ENCODE assay signal across 17 cellular contexts in genomic region chr5:169569513-169569912, GRCh38. TPM values are rescaled to one million over a fixed set of nuclear protein-coding genes. Genes with fewer than 3 reads are reported as not detected.
DNase-seq lines count a peak whose midpoint lies in the region; ATAC-seq, FAIRE-seq and TF ChIP-seq lines count a peak whose summit lies in the region.
"Had no signal": no experiment of that assay in that cellular context is flagged by ENCODE, and none has a peak within 500 bp of the region (broad histone marks: within the 10 kb centered on the region; RNA-seq: fewer than 3 reads in every experiment).

No MANE protein-coding gene starts in this region.

- POLR2A ChIA-PET in H1 (lab: Charles Lee; ENCODE audit: partially characterized antibody) (interaction anchor here (1.9 kb wide), 1 partner anchor 14 kb away, joined by 8 read pairs; the partner anchor contains the start of gene SPDL1), RWPE1 (lab: Yijun Ruan, JAX; ENCODE audit: low non-redundant PET) (no interaction called here), GM10248 (lab: Yijun Ruan, JAX) (no interaction called here)

- no peaks in the 10 kb centered on the region for H3K79me2 ChIP-seq in H1 (ENCODE audit: control insufficient read depth in 1 of 2, insufficient read depth in 2 of 2, low read length in 2 of 2)

- H2BK20ac ChIP-seq in H1 (ENCODE audit: low read length), result no peak overlapping the region

- H3K4me3 Mint-ChIP-seq in activated naive CD8-positive, alpha-beta T cell treated with anti-CD3 and anti-CD28 coated beads, Interleukin-2, amount 50 U/mL, for 24 hours, result no peak overlapping the region
- H3K4me3 Mint-ChIP-seq in activated naive CD8-positive, alpha-beta T cell treated with anti-CD3 and anti-CD28 coated beads for 36 hours, result no peak overlapping the region
- H3K4me3 Mint-ChIP-seq: CD4-positive, CD25-positive, alpha-beta regulatory T cell had no signal

- H4K5ac ChIP-seq in H1 (ENCODE audit: insufficient read length, low read depth, low read length), result no peak overlapping the region

- H3K18ac ChIP-seq in H1 (ENCODE audit: extremely low read depth, low read length), result no peak overlapping the region

- H3K36me3 ChIP-seq in H1 (ENCODE audit: control insufficient read depth in 2 of 4, insufficient read depth in 4 of 4, low read length in 3 of 4), result no peaks in the 10 kb centered on the region
- H3K36me3 ChIP-seq: BLaER1 treated with 17β-estradiol and CSF1 and Interleukin-3, amounts not matched to agents 10 nM and 100 nM had no signal

- H3K4me1 ChIP-seq in H1 (replicated peaks in 1 of 4; ENCODE audit: control insufficient read depth in 3 of 4, insufficient read depth in 4 of 4, low read length in 3 of 4), result no peaks in the 10 kb centered on the region

- H3K9ac ChIP-seq in H1 (replicated peaks in 1 of 4; ENCODE audit: extremely low read depth in 1 of 4, low read depth in 3 of 4, low read length in 3 of 4), result no peak overlapping the region
- H3K9ac ChIP-seq: BLaER1 treated with 17β-estradiol and CSF1 and Interleukin-3, amounts not matched to agents 10 nM and 100 nM had no signal

- no peak overlapping the region for H2BK5ac ChIP-seq in H1 (ENCODE audit: low read depth, low read length)

- no peak overlapping the region for H3K14ac ChIP-seq in H1 (ENCODE audit: insufficient read length)

- no peak for DNase-seq in activated naive CD8-positive, alpha-beta T cell treated with anti-CD3 and anti-CD28 coated beads, Interleukin-2, amount 50 U/mL, for 24 hours
- DNase-seq in activated naive CD8-positive, alpha-beta T cell treated with anti-CD3 and anti-CD28 coated beads for 36 hours, result no peak
- DNase-seq in H1 (ENCODE audit: low read depth in 1 of 2, low spot score in 2 of 2), result no peak
- DNase-seq in RWPE1 (ENCODE audit: low spot score), result no peak
- no peak for DNase-seq in NCI-H2196 (lab: John Stamatoyannopoulos, UW; ENCODE audit: unreplicated experiment)
- DNase-seq in GM10248 (ENCODE audit: extremely low spot score), result no peak
- DNase-seq: ACHN; CD4-positive, CD25-positive, alpha-beta regulatory T cell; DMS53; GF-D8; IMR-90; KBM-7 had no signal

- FAIRE-seq in H1 (lab: Jason Lieb, UNC), result no peak
- FAIRE-seq: GM12891, H54 had no signal

- no peaks in the 10 kb centered on the region for H3K23me2 ChIP-seq in H1 (ENCODE audit: low read depth, low read length)

- TF ChIP-seq EP300 in H1 (IDR thresholded peaks at IDR 0.05; ENCODE audit: borderline replicate concordance in 1 of 2, low read depth in 2 of 2, low read length in 2 of 2), result no peak

- CTCF ChIA-PET in H1 (lab: Charles Lee; ENCODE audit: partially characterized antibody), result interaction anchor here (0.8 to 2.9 kb wide), 5 partner anchors 11 to 582 kb away, joined by 3 to 18 read pairs (median 3); no protein-coding TSS in a partner anchor
- CTCF ChIA-PET in RWPE1 (lab: Yijun Ruan, JAX), result interaction anchor here (0.5 to 1.2 kb wide), 2 partner anchors 11 to 452 kb away, joined by 3 to 4 read pairs; no protein-coding TSS in a partner anchor
- CTCF ChIA-PET in GM10248 (lab: Yijun Ruan, JAX), result interaction anchor here (3.3 to 5.9 kb wide), 2 partner anchors 11 to 13 kb away, joined by 12 to 42 read pairs; no protein-coding TSS in a partner anchor

- TF ChIP-seq POLR2A in H1 (IDR thresholded peaks at IDR 0.05; ENCODE audit: control extremely low read depth in 1 of 2, low read depth in 2 of 2, low read length in 2 of 2), result no peak

- TF ChIP-seq RAD21 in H1 (IDR thresholded peaks at IDR 0.05 in 1 of 2, conservative IDR thresholded peaks at IDR 0.05 in 1 of 2; ENCODE audit: low read depth in 2 of 2, low read length in 2 of 2), result no peak

- no peaks in the 10 kb centered on the region for H3K27me3 ChIP-seq in H1 (replicated peaks in 1 of 4; ENCODE audit: control insufficient read depth in 3 of 4, extremely low read depth in 1 of 4, insufficient read depth in 3 of 4, low read length in 3 of 4)
- H3K27me3 ChIP-seq: BLaER1 treated with 17β-estradiol and CSF1 and Interleukin-3, amounts not matched to agents 10 nM and 100 nM had no signal

- no peak overlapping the region for H2AFZ ChIP-seq in H1 (ENCODE audit: low read length)

- H3K36me3 Mint-ChIP-seq in activated naive CD8-positive, alpha-beta T cell treated with anti-CD3 and anti-CD28 coated beads, Interleukin-2, amount 50 U/mL, for 24 hours (ENCODE audit: low read depth), result no peaks in the 10 kb centered on the region
- no peaks in the 10 kb centered on the region for H3K36me3 Mint-ChIP-seq in activated naive CD8-positive, alpha-beta T cell treated with anti-CD3 and anti-CD28 coated beads for 36 hours
- H3K36me3 Mint-ChIP-seq: CD4-positive, CD25-positive, alpha-beta regulatory T cell had no signal

- no peaks in the 10 kb centered on the region for H3K9me3 ChIP-seq in H1 (ENCODE audit: insufficient read depth in 2 of 2, low read depth in 1 of 2, low read length in 1 of 2)

- no peaks in the 10 kb centered on the region for H3K4me1 Mint-ChIP-seq in activated naive CD8-positive, alpha-beta T cell treated with anti-CD3 and anti-CD28 coated beads, Interleukin-2, amount 50 U/mL, for 24 hours
- no peaks in the 10 kb centered on the region for H3K4me1 Mint-ChIP-seq in activated naive CD8-positive, alpha-beta T cell treated with anti-CD3 and anti-CD28 coated beads for 36 hours

- no peaks in the 10 kb centered on the region for H3K79me1 ChIP-seq in H1 (ENCODE audit: low read depth, low read length)

- H3K27me3 Mint-ChIP-seq in activated naive CD8-positive, alpha-beta T cell treated with anti-CD3 and anti-CD28 coated beads, Interleukin-2, amount 50 U/mL, for 24 hours, result peaks cover 33% of the 10 kb centered on the region
- peaks cover 31% of the 10 kb centered on the region for H3K27me3 Mint-ChIP-seq in activated naive CD8-positive, alpha-beta T cell treated with anti-CD3 and anti-CD28 coated beads for 36 hours

- H2BK15ac ChIP-seq in H1 (ENCODE audit: low read length), result no peak overlapping the region

- H3K27ac Mint-ChIP-seq in activated naive CD8-positive, alpha-beta T cell treated with anti-CD3 and anti-CD28 coated beads, Interleukin-2, amount 50 U/mL, for 24 hours, result no peak overlapping the region
- H3K27ac Mint-ChIP-seq in activated naive CD8-positive, alpha-beta T cell treated with anti-CD3 and anti-CD28 coated beads for 36 hours, result no peak overlapping the region
- H3K27ac Mint-ChIP-seq: CD4-positive, CD25-positive, alpha-beta regulatory T cell had no signal

- no peak overlapping the region for H3K4ac ChIP-seq in H1 (replicated peaks; ENCODE audit: insufficient read length, low read depth, low read length)

- H3K27ac ChIP-seq in H1 (ENCODE audit: low read depth, low read length) (no peak overlapping the region), RWPE1 (no peak overlapping the region)
- H3K27ac ChIP-seq: BLaER1 treated with 17β-estradiol and CSF1 and Interleukin-3, amounts not matched to agents 10 nM and 100 nM had no signal

- H3K9me3 Mint-ChIP-seq in activated naive CD8-positive, alpha-beta T cell treated with anti-CD3 and anti-CD28 coated beads, Interleukin-2, amount 50 U/mL, for 24 hours, result no peaks in the 10 kb centered on the region
- no peaks in the 10 kb centered on the region for H3K9me3 Mint-ChIP-seq in activated naive CD8-positive, alpha-beta T cell treated with anti-CD3 and anti-CD28 coated beads for 36 hours

- no peak overlapping the region for H3K56ac ChIP-seq in H1 (replicated peaks; ENCODE audit: insufficient read length, low read depth, low read length)

- H4K8ac ChIP-seq in H1 (ENCODE audit: extremely low read depth, insufficient read depth, low read length), result 0 out of 2 replicates have a peak overlapping the region, but pooled peaks have one; percentile 20

- no peak overlapping the region for H2AK5ac ChIP-seq in H1 (ENCODE audit: low read depth, low read length)

- 91% methylated on average over 3 of the region's 3 CpGs; no CpG with 5 or more reads in 1 of the 2 experiments for WGBS in H1 (ENCODE audit: extremely low coverage in 1 of 2, insufficient coverage in 1 of 2, insufficient read length in 1 of 2, insufficient replicate concordance in 2 of 2, low coverage in 1 of 2, low lambda C conversion rate in 2 of 2, missing lambda C conversion rate in 1 of 2), 2 experiments

- no peak overlapping the region for H3K4me2 ChIP-seq in H1 (ENCODE audit: insufficient read depth in 1 of 2, low read depth in 2 of 2, low read length in 2 of 2)
- H3K4me2 ChIP-seq: BLaER1 treated with 17β-estradiol and CSF1 and Interleukin-3, amounts not matched to agents 10 nM and 100 nM had no signal

- peak; percentile 65 for ATAC-seq in activated naive CD8-positive, alpha-beta T cell treated with anti-CD3 and anti-CD28 coated beads, Interleukin-2, amount 50 U/mL, for 24 hours
- ATAC-seq in HG03045 (IDR thresholded peaks at IDR 0.05; ENCODE audit: unreplicated experiment), result peak; percentile 64
- ATAC-seq: HCT116 had no signal

- no peak for TF ChIP-seq CTCF in H1 (IDR thresholded peaks at IDR 0.05; ENCODE audit: control extremely low read depth in 1 of 3, insufficient read depth in 1 of 3, low read depth in 1 of 3, low read length in 3 of 3)
- no peak for TF ChIP-seq CTCF in RWPE1 (conservative IDR thresholded peaks at IDR 0.05; ENCODE audit: low read depth)
- no peak for TF ChIP-seq CTCF in GM10248 (IDR thresholded peaks at IDR 0.05; ENCODE audit: control extremely low read depth, extremely low read depth, low read depth, missing control alignments)

- no peak overlapping the region for H4K91ac ChIP-seq in H1 (replicated peaks; ENCODE audit: insufficient read length, low read length)

- H4K20me1 ChIP-seq in H1 (replicated peaks in 1 of 2; ENCODE audit: control insufficient read depth in 1 of 2, insufficient read depth in 2 of 2, low read length in 2 of 2), result no peaks in the 10 kb centered on the region

- H3K23ac ChIP-seq in H1 (ENCODE audit: insufficient read length), result no peak overlapping the region

- H2BK12ac ChIP-seq in H1 (ENCODE audit: low read depth, low read length), result no peak overlapping the region

- no peak overlapping the region for H3K4me3 ChIP-seq in H1 (ENCODE audit: extremely low read depth in 1 of 4, insufficient read depth in 2 of 4, low read depth in 3 of 4, low read length in 4 of 4)
- H3K4me3 ChIP-seq: BLaER1 treated with 17β-estradiol and CSF1 and Interleukin-3, amounts not matched to agents 10 nM and 100 nM had no signal

- no peak overlapping the region for H2BK120ac ChIP-seq in H1 (replicated peaks; ENCODE audit: low read depth, low read length)

TF ChIP-seq in H1, 55 proteins besides CTCF, POLR2A, EP300 and RAD21 (continues in another document):
- TF ChIP-seq RFX5 (IDR thresholded peaks at IDR 0.05; ENCODE audit: borderline replicate concordance, low read depth, low read length), result no peak

RNA-seq across cellular contexts. Expression of gene SPDL1, which starts 14.1 kb away (rescaled TPM):
- total RNA-seq in activated naive CD8-positive, alpha-beta T cell treated with anti-CD3 and anti-CD28 coated beads for 36 hours, result 10 to 100 TPM; 50.4 to 52.5 TPM
- 44.5 and 45.5 TPM in 2 replicates for total RNA-seq in H1 (2021; fragmentation: NEBNext Ultra II Directional; extraction: Animal tissue kit (Norgen Biotek cat#: 25700))
- polyA plus RNA-seq in H1 (2011; rRNA removed), result 9.8 and 16.9 TPM in 2 replicates
- 32.0 TPM for polyA plus RNA-seq in H1 (2011; cell fraction: cytosol; rRNA removed)
- polyA plus RNA-seq in H1 (2011; cell fraction: nucleus; rRNA removed), result 12.5 TPM
- polyA plus RNA-seq in H1 (2012, experiment 1 of 2), result 26.5 to 47.4 TPM (median 33.6 TPM) in 4 replicates
- polyA plus RNA-seq in H1 (2012, experiment 2 of 2), result 3.3 TPM
- 52.8 TPM for polyA plus RNA-seq in H1 (2013, experiment 1 of 2)
- 45.6 TPM for polyA plus RNA-seq in H1 (2013, experiment 2 of 2)
- 19.3 and 20.9 TPM in 2 replicates for polyA minus RNA-seq in H1 (2011; rRNA and poly(A)+ RNA removed)
- 12.6 TPM for polyA minus RNA-seq in H1 (2011; cell fraction: cytosol; rRNA and poly(A)+ RNA removed)
- polyA minus RNA-seq in H1 (2011; cell fraction: nucleus; rRNA and poly(A)+ RNA removed), result 39.4 TPM
